In genomic region chr15:82497978-82498377, GRCh38 we compare ENCODE assay signal across 5 cellular contexts. TPM values are rescaled to one million over a fixed set of nuclear protein-coding genes. Genes with fewer than 3 reads are reported as not detected.
DNase-seq lines count a peak whose midpoint lies in the region; ATAC-seq, FAIRE-seq and TF ChIP-seq lines count a peak whose summit lies in the region.
"Not testable (repeated sequence)": the region's sequence is repeated elsewhere in the genome, so short reads cannot be mapped to it uniquely, and the experiment has no call there.

No MANE protein-coding gene starts in this region.

- not testable (repeated sequence) for H4K20me1 ChIP-seq in K562 (replicated peaks; ENCODE audit: control insufficient read depth, insufficient read depth, low read length)

- not testable (repeated sequence) for ATAC-seq in Panc1, K562
- ATAC-seq in left lung, result peak; percentile 67
- ATAC-seq in mucosa of descending colon, result peak; percentile 43

- intact Hi-C loops in A673 (cut with micrococcal nuclease; ENCODE audit: unreplicated experiment); Panc1 (cut with micrococcal nuclease; ENCODE audit: unreplicated experiment); K562 (cut with micrococcal nuclease); left lung (cut with DNase I); mucosa of descending colon (cut with DNase I, micrococcal nuclease): not testable (repeated sequence)

- H2AFZ ChIP-seq in K562 (ENCODE audit: low read depth, low read length), result not testable (repeated sequence)

- not testable (repeated sequence) for H3K27ac ChIP-seq in A673 (ENCODE audit: low read depth, low read length, poor library complexity, severe bottlenecking); Panc1 (ENCODE audit: low read length); K562 (ENCODE audit: extremely low read depth, low read depth, low read length); left lung

- not testable (repeated sequence) for FAIRE-seq in K562 (lab: Jason Lieb, UNC)

- H3K27me3 ChIP-seq in A673 (replicated peaks; ENCODE audit: insufficient read depth, low read depth, low read length, poor library complexity); Panc1 (ENCODE audit: control insufficient read depth, insufficient read depth, low read length); K562 (ENCODE audit: control insufficient read depth in 2 of 2, insufficient read depth in 2 of 2, low read length in 2 of 2); left lung: not testable (repeated sequence)

- not testable (repeated sequence) for TF ChIP-seq POLR2A in K562 (conservative IDR thresholded peaks at IDR 0.05)

- not testable (repeated sequence) for TF ChIP-seq EP300 in K562 (IDR thresholded peaks at IDR 0.05; ENCODE audit: low read length)

- in situ Hi-C loops in Panc1 (cut with HindIII; ENCODE audit: low pct_unique_long_range_greater_than_20kb, low sequenced_read_pairs), result not testable (repeated sequence)
- in situ Hi-C loops in K562 (cut with MboI), result loop anchor here (5.0 to 25.0 kb wide), 2 partner anchors 126 to 1839 kb away; no protein-coding TSS in a partner anchor

- TSS peak; percentile 19 for BruUV-seq in A673 (replicated peaks; lab: Mats Ljungman, UMichigan)
- BruUV-seq in Panc1 (replicated peaks; lab: Mats Ljungman, UMichigan), result TSS peak; percentile 32
- BruUV-seq in K562 (replicated peaks; lab: Mats Ljungman, UMichigan), result TSS peak; percentile 13

- not testable (repeated sequence) for H3K79me2 ChIP-seq in K562 (ENCODE audit: control insufficient read depth, insufficient read depth, low read length)

- POLR2A ChIA-PET in A673 (lab: Charles Lee; ENCODE audit: low non-redundant PET); Panc1 (lab: Charles Lee); K562 (lab: Yijun Ruan, JAX): not testable (repeated sequence)

- H3K4me1 ChIP-seq in A673 (ENCODE audit: insufficient read depth, low read length, poor library complexity, severe bottlenecking); Panc1 (ENCODE audit: control insufficient read depth, insufficient read depth, low read length); K562 (replicated peaks in 1 of 2; ENCODE audit: control insufficient read depth in 2 of 2, insufficient read depth in 2 of 2, low read length in 2 of 2); left lung; mucosa of descending colon (ENCODE audit: low read depth): not testable (repeated sequence)

- not testable (repeated sequence) for H3K36me3 ChIP-seq in A673 (ENCODE audit: insufficient read depth, low read length, poor library complexity, severe bottlenecking); Panc1 (ENCODE audit: control insufficient read depth, insufficient read depth, low read length); K562 (ENCODE audit: control insufficient read depth, insufficient read depth, low read length); left lung; mucosa of descending colon (ENCODE audit: low read depth)

- not testable (repeated sequence) for H3K9ac ChIP-seq in K562 (ENCODE audit: insufficient read depth in 1 of 2, low read depth in 2 of 2, low read length in 2 of 2)

- CTCF ChIA-PET in A673 (lab: Charles Lee); Panc1 (lab: Charles Lee); K562 (lab: Yijun Ruan, JAX; ENCODE audit: low intra/inter-chr PET ratio): not testable (repeated sequence)

- H3K4me2 ChIP-seq in K562 (ENCODE audit: insufficient read depth, low read length), result not testable (repeated sequence)

- not testable (repeated sequence) for TF ChIP-seq CTCF in A673 (conservative IDR thresholded peaks at IDR 0.05; ENCODE audit: low read depth, low read length); Panc1 (IDR thresholded peaks at IDR 0.05); K562 (IDR thresholded peaks at IDR 0.05 in 2 of 3, conservative IDR thresholded peaks at IDR 0.05 in 1 of 3; ENCODE audit: insufficient read depth in 2 of 3, low read depth in 1 of 3, low read length in 3 of 3); left lung (IDR thresholded peaks at IDR 0.05); mucosa of descending colon (IDR thresholded peaks at IDR 0.05)

- not testable (repeated sequence) for H3K4me3 ChIP-seq in A673 (ENCODE audit: low read depth, low read length, poor library complexity, severe bottlenecking); Panc1 (ENCODE audit: low read depth in 2 of 2, low read length in 2 of 2); K562; left lung; mucosa of descending colon

- not testable (repeated sequence) for H3K9me1 ChIP-seq in K562 (ENCODE audit: control insufficient read depth, insufficient read depth, low read length)

- not testable (repeated sequence) for DNase-seq in A673 (ENCODE audit: low spot score); Panc1 (ENCODE audit: low read depth, low spot score); K562 (ENCODE audit: extremely low read depth in 1 of 4, low spot score in 3 of 4); left lung; mucosa of descending colon

- not testable (repeated sequence) for TF ChIP-seq RAD21 in K562 (CRISPR knock-in tag; conservative IDR thresholded peaks at IDR 0.05 in 1 of 2, IDR thresholded peaks at IDR 0.05 in 1 of 2)

- H3K9me3 ChIP-seq in A673 (ENCODE audit: low read depth, low read length, poor library complexity, severe bottlenecking); Panc1 (ENCODE audit: control insufficient read depth, insufficient read depth, low read depth, low read length); K562 (replicated peaks; ENCODE audit: control insufficient read depth, insufficient read depth, low read depth, low read length); left lung; mucosa of descending colon: not testable (repeated sequence)

RNA-seq across cellular contexts. Expression of gene RPS17, which starts 42.3 kb away (rescaled TPM):
- total RNA-seq in A673 (2021) (1,732 and 1,749 TPM in 2 replicates), Panc1 (2021; ENCODE audit: unreplicated experiment) (1,598 TPM), K562 (2014; rRNA removed) (4,669 and 6,363 TPM in 2 replicates), K562 (2014; rRNA removed; fragmentation: Illumina TruSeq; extraction: Trizol) (4,513 and 5,229 TPM in 2 replicates), K562 (2015; rRNA removed; fragmentation: Illumina TruSeq; extraction: Trizol) (5,690 and 6,000 TPM in 2 replicates), K562 (2021) (2,376 and 2,708 TPM in 2 replicates), left lung (1,000 to 10,000 TPM; 1,218 to 1,390 TPM), mucosa of descending colon (1,000 to 10,000 TPM in 2 of 3 donors, 100 to 1,000 TPM in 1; 921 to 1,089 (median 1,038) TPM)
- 1,239 TPM for polyA plus RNA-seq in Panc1 (2012; ENCODE audit: insufficient read length)
- total RNA-seq in K562 (2011; cell fraction: chromatin; rRNA removed; ENCODE audit: low replicate concordance), result 288 and 405 TPM in 2 replicates
- 802 and 812 TPM in 2 replicates for total RNA-seq in K562 (2011; cell fraction: nucleolus; rRNA removed)
- 889 and 1,793 TPM in 2 replicates for total RNA-seq in K562 (2011; cell fraction: nucleoplasm; rRNA removed)
- polyA plus RNA-seq in K562 (2011; rRNA removed) (5,062 and 5,477 TPM in 2 replicates), K562 (2014; fragmentation: Illumina TruSeq; extraction: Trizol) (2,686 and 3,105 TPM in 2 replicates), K562 (2014; fragmentation: Nextera tagmentation; extraction: Ambion mirVana) (1,000 to 10,000 TPM; 1,988 to 2,233 TPM), K562 (2014; rRNA removed) (6,515 and 6,851 TPM in 2 replicates)
- polyA plus RNA-seq in K562 (2011; cell fraction: cytosol; rRNA removed), result 3,204 and 5,121 TPM in 2 replicates
- 1,138 and 2,084 TPM in 2 replicates for polyA plus RNA-seq in K562 (2011; cell fraction: nucleus; rRNA removed)
- polyA plus RNA-seq in K562 (2012), result 4,007 and 4,409 TPM in 2 replicates
- 1,664 and 1,697 TPM in 2 replicates for polyA minus RNA-seq in K562 (2011; rRNA and poly(A)+ RNA removed)
- polyA minus RNA-seq in K562 (2011; cell fraction: cytosol; rRNA and poly(A)+ RNA removed), result 653 and 953 TPM in 2 replicates
- 297 and 420 TPM in 2 replicates for polyA minus RNA-seq in K562 (2011; cell fraction: nucleus; rRNA and poly(A)+ RNA removed)
